Comparison of ENCODE assay signal across 16 cellular contexts in the genomic region with DNA sequence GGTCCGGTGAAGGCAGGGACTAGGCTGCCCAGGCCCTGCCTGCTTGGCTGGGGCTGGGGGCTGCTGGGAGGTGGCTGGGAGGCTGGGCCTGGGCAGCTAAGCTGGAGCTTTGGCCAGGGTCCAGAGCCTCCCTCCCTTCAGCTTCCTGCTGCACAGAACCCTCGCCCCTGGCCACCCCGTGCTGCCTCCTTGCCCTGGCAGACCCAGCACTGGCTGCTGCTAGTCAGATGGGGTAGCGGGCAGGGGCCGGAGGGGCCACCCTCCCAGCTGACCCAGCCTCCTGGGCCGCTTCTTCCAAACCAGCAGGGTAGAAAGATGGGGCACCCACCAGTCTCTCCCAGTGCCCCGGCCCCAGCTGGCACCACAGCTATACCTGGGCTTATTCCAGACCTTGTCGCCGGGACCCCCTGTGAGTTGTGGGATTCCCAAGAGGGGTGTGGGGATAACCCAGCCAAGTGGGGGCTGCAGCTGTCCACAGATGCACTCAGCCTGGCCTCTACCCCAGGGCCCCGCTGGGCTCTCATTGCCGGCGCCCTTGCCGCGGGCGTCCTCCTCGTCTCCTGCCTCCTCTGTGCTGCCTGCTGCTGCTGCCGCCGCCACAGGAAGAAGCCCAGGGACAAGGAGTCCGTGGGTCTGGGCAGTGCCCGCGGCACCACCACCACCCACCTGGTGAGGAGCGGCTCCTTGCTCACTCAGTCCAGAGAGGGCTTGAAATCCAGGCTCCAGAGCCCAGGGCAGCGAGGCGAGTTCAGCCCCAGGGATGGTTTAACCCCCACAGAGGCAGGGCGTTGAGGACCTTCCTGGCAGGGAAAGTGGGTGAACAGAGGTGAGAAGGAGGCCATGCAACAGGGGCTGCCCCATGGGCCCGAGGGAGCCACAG. TPM values are rescaled to one million over a fixed set of nuclear protein-coding genes. Genes with fewer than 3 reads are reported as not detected.
DNase-seq lines count a peak whose midpoint lies in the region; ATAC-seq, FAIRE-seq and TF ChIP-seq lines count a peak whose summit lies in the region.
"Had no signal": no experiment of that assay in that cellular context is flagged by ENCODE, and none has a peak within 500 bp of the region (broad histone marks: within the 10 kb centered on the region; RNA-seq: fewer than 3 reads in every experiment).

Gene SYT8, plus strand, starts transcription at position 200 of the 880 bp plus-strand sequence. Its CDS starts 116 bp downstream, at position 316.

- peak within 1 kb of the TSS; percentile 66 for H3K9ac ChIP-seq in mucosa of stomach (ENCODE audit: low read length)

- intact Hi-C loops in heart left ventricle (cut with DNase I), result loop anchor here in 5 of 10 donors (2.0 to 5.0 kb wide), 6 partner anchors 47 to 317 kb away; partner anchors contain the start of genes PRR33 (in 1 of the 5) and TNNT3 (in 1 of the 5)

- WGBS in heart left ventricle, 4 donors, result 83 to 89% (median 87%) methylated on average over 20 to 26 of the region's 26 CpGs

- H3K27me3 ChIP-seq in heart left ventricle, result peaks cover 0 to 18% (median 0%) of the 10 kb centered on the region in 9 donors
- H3K27me3 ChIP-seq in right atrium auricular region, result no peaks in the 10 kb centered on the region
- H3K27me3 ChIP-seq in mucosa of stomach (ENCODE audit: control insufficient read depth, insufficient read depth, low read length), result peaks cover 7% of the 10 kb centered on the region

- TF ChIP-seq CTCF in heart left ventricle (IDR thresholded peaks at IDR 0.05), result no peak
- TF ChIP-seq CTCF in right atrium auricular region (IDR thresholded peaks at IDR 0.05), result no peak

- FAIRE-seq in urothelium cell line (lab: Jason Lieb, UNC), result no peak

- DNase-seq in heart left ventricle, result peak in 3 of 5 donors; percentile 20 to 56 (median 24)
- no peak for DNase-seq in right atrium auricular region (ENCODE audit: low spot score)
- DNase-seq in epithelial cell of prostate (ENCODE audit: low read depth, low spot score), result no peak
- peak; percentile 36 for DNase-seq in urothelium cell line (ENCODE audit: low spot score)
- no peak for DNase-seq in KG1 (lab: John Stamatoyannopoulos, UW)
- no peak for DNase-seq in NCI-H345 (lab: John Stamatoyannopoulos, UW)
- DNase-seq: activated B cell treated with CpG ODN at 0.5 μM for 24 hours; hypothalamus; occipital lobe; OCI-M1; stimulated activated CD4-positive, alpha-beta T cell treated with anti-CD3 and anti-CD28 coated beads, Interleukin-12 subunit alpha, Interleukin-12 subunit beta, amount 100 ng/mL, for 4 hours had no signal

- ATAC-seq in heart left ventricle, result no peak
- ATAC-seq in GM19397 (IDR thresholded peaks at IDR 0.05; ENCODE audit: unreplicated experiment), result no peak

- TF ChIP-seq POLR2A in heart left ventricle (IDR thresholded peaks at IDR 0.05), result no peak

- H3K4me3 ChIP-seq in heart left ventricle (no peak within 1 kb of the TSS), right atrium auricular region (no peak within 1 kb of the TSS), mucosa of stomach (ENCODE audit: low read length) (peak within 1 kb of the TSS; percentile 19)
- H3K4me3 ChIP-seq: esophagus muscularis mucosa had no signal

- H3K36me3 ChIP-seq in heart left ventricle (no peaks in the 10 kb centered on the region), right atrium auricular region (no peaks in the 10 kb centered on the region), mucosa of stomach (ENCODE audit: control insufficient read depth, insufficient read depth, low read length) (no peaks in the 10 kb centered on the region)
- H3K36me3 ChIP-seq: esophagus muscularis mucosa had no signal

- peaks cover 0 to 37% (median 13%) of the 10 kb centered on the region in 12 donors for H3K4me1 ChIP-seq in heart left ventricle
- peaks cover 0 to 16% of the 10 kb centered on the region in 2 donors for H3K4me1 ChIP-seq in right atrium auricular region
- peaks cover 60% of the 10 kb centered on the region for H3K4me1 ChIP-seq in mucosa of stomach (ENCODE audit: control insufficient read depth, insufficient read depth, low read length)

- H3K9me3 ChIP-seq in heart left ventricle (no peaks in the 10 kb centered on the region), right atrium auricular region (no peaks in the 10 kb centered on the region), mucosa of stomach (ENCODE audit: control insufficient read depth, low read length) (no peaks in the 10 kb centered on the region)
- H3K9me3 ChIP-seq: esophagus muscularis mucosa had no signal

- H3K27ac ChIP-seq in heart left ventricle (no peak within 1 kb of the TSS), right atrium auricular region (no peak within 1 kb of the TSS), epithelial cell of prostate (peak within 1 kb of the TSS; percentile 87)
- H3K27ac ChIP-seq: esophagus muscularis mucosa had no signal

RNA-seq across cellular contexts. Expression of gene SYT8, which starts in this region (rescaled TPM):
- not detected for total RNA-seq in heart left ventricle
- under 1 TPM in 1 of 2 donors, not detected in 1; 0.08 TPM for polyA plus RNA-seq in heart left ventricle
- total RNA-seq in right atrium auricular region, result not detected
- total RNA-seq: activated B cell treated with CpG ODN at 0.5 μM for 24 hours, esophagus muscularis mucosa, lung microvascular endothelial cell, occipital lobe, subcutaneous adipose tissue had no signal

Comparison
In these comparisons a context has a peak if more than half of its experiments do, and no peak if none do; other contexts are left out.
1. Peak in DNase-seq in heart left ventricle; RNA of the gene not detected or under 1 TPM.